Comparison of ENCODE assay signal across 8 cellular contexts in the genomic region with DNA sequence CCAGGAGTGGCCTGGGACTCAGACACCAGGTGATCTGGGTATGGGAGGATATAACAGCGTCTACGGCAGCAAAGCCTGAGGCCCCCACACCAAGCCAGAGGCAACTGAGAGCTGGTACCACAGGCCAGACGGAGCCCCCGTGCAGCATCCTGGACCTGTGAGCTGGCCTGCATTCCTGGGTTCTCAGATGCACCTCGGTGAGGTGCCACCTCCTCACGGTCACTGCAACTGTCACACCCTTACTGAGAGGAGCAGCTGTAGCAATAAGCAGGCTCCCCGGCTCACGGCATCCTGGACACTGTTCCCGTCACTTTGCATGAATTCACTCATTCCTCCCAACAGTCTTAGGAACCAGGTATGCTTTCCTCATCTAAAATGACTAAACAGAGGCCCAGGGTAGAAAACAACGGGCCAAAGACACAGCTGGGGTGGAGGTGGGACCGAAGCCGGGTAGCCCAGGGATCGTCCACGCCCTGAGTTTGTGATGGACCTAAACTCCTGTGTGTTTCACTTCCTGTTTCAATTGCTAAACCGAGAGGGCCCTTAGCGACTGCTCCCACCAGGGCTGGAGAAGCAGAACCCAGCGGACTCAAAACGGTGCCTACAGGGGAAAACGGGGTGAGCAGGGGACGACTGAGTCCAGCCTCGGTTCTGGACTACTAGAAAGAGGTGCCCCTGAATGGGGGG.
DNase-seq lines count a peak whose midpoint lies in the region; ATAC-seq and TF ChIP-seq lines count a peak whose summit lies in the region.

No MANE protein-coding gene starts in this region.

- TF ChIP-seq CTCF in HEK293 (tag by site-specific recombination; IDR thresholded peaks at IDR 0.05) (no peak), Peyer's patch (IDR thresholded peaks at IDR 0.05) (no peak), testis (IDR thresholded peaks at IDR 0.05) (no peak)

- no peak overlapping the region for H3K4me3 Mint-ChIP-seq in CD8-positive, alpha-beta memory T cell

- H3K27ac ChIP-seq in HEK293 (ENCODE audit: extremely low read depth, low read depth, low read length), result no peak overlapping the region
- peak overlapping the region; percentile 40 to 86 (median 60) for H3K27ac ChIP-seq in Peyer's patch
- H3K27ac ChIP-seq in testis, result peak overlapping the region; percentile 79 to 80
- no peak overlapping the region for H3K27ac ChIP-seq in CD8-positive, alpha-beta memory T cell (ENCODE audit: low read depth, low read length)

- peaks cover 27% of the 10 kb centered on the region for H3K4me1 ChIP-seq in HEK293 (ENCODE audit: control insufficient read depth, insufficient read depth, low read length)
- H3K4me1 ChIP-seq in Peyer's patch, result peaks cover 4 to 91% (median 11%) of the 10 kb centered on the region in 4 donors
- H3K4me1 ChIP-seq in testis, result peaks cover 78% of the 10 kb centered on the region
- H3K4me1 ChIP-seq in CD8-positive, alpha-beta memory T cell (ENCODE audit: insufficient read depth, low read length), result peaks cover 11% of the 10 kb centered on the region

- H3K27ac Mint-ChIP-seq in CD8-positive, alpha-beta memory T cell, result no peak overlapping the region

- H3K36me3 Mint-ChIP-seq in CD8-positive, alpha-beta memory T cell, result no peaks in the 10 kb centered on the region

- H3K9me3 Mint-ChIP-seq in CD8-positive, alpha-beta memory T cell, result no peaks in the 10 kb centered on the region

- H3K36me3 ChIP-seq in HEK293 (ENCODE audit: control insufficient read depth in 2 of 2, insufficient read depth in 1 of 2, low read length in 2 of 2), result peaks cover 0 to 16% of the 10 kb centered on the region in 2 experiments; a peak in 1 of 3 replicates
- H3K36me3 ChIP-seq in Peyer's patch, result no peaks in the 10 kb centered on the region
- no peaks in the 10 kb centered on the region for H3K36me3 ChIP-seq in testis (ENCODE audit: low read depth, missing control alignments)
- H3K36me3 ChIP-seq in CD8-positive, alpha-beta memory T cell (ENCODE audit: insufficient read depth, low read length), result no peaks in the 10 kb centered on the region

- TF ChIP-seq POLR2A in Peyer's patch (IDR thresholded peaks at IDR 0.05) (no peak), testis (IDR thresholded peaks at IDR 0.05) (no peak)

- intact Hi-C loops in left colon (cut with DNase I, micrococcal nuclease) (loop anchor here in 1 of 2 donors (10.0 kb wide), 1 partner anchor 83 kb away; no protein-coding TSS in a partner anchor), testis (cut with DNase I; ENCODE audit: low total_unique reads) (no loop called here)

- ATAC-seq in left colon (peak; percentile 13), GM19395 (IDR thresholded peaks at IDR 0.05; ENCODE audit: unreplicated experiment) (no peak), HG02571 (IDR thresholded peaks at IDR 0.05; ENCODE audit: unreplicated experiment) (no peak)

- 60 to 63% methylated on average over 18 to 21 of the region's 21 CpGs for WGBS in testis, 2 donors

- peaks cover 18 to 33% (median 22%) of the 10 kb centered on the region in 3 donors for H3K4me1 Mint-ChIP-seq in CD8-positive, alpha-beta memory T cell

- H3K9me3 ChIP-seq in HEK293 (ENCODE audit: control insufficient read depth, insufficient read depth, low read depth, low read length) (no peaks in the 10 kb centered on the region), Peyer's patch (no peaks in the 10 kb centered on the region), testis (no peaks in the 10 kb centered on the region)
- H3K9me3 ChIP-seq in CD8-positive, alpha-beta memory T cell (ENCODE audit: low read length), result no peaks in the 10 kb centered on the region

- H3K27me3 ChIP-seq in Peyer's patch, result no peaks in the 10 kb centered on the region
- H3K27me3 ChIP-seq in testis, result no peaks in the 10 kb centered on the region
- no peaks in the 10 kb centered on the region for H3K27me3 ChIP-seq in CD8-positive, alpha-beta memory T cell (ENCODE audit: insufficient read depth, low read length, poor library complexity, severe bottlenecking)

- peaks cover 3% of the 10 kb centered on the region in 2 donors for H3K27me3 Mint-ChIP-seq in CD8-positive, alpha-beta memory T cell

- CTCF ChIA-PET in HEK293 (lab: Yijun Ruan, JAX), result interaction anchor here (0.5 to 1.8 kb wide), 7 partner anchors 12 to 269 kb away, joined by 3 to 16 read pairs (median 3); no protein-coding TSS in a partner anchor
- CTCF ChIA-PET in CD8-positive, alpha-beta memory T cell (lab: Charles Lee), result interaction anchor here (1.2 to 1.3 kb wide), 2 partner anchors 14 to 17 kb away, joined by 3 to 4 read pairs; no protein-coding TSS in a partner anchor

- DNase-seq in Peyer's patch (no peak), left colon (no peak), testis (no peak), NCI-H1436 treated with DMSO at 0.1 percent for 48 hours (lab: John Stamatoyannopoulos, UW) (no peak)
- DNase-seq in CD8-positive, alpha-beta memory T cell, result no peak

- POLR2A ChIA-PET in HEK293 (lab: Yijun Ruan, JAX), result interaction anchor here (0.5 kb wide), 1 partner anchor 16 kb away, joined by 3 read pairs; no protein-coding TSS in a partner anchor
- POLR2A ChIA-PET in CD8-positive, alpha-beta memory T cell (lab: Charles Lee), result no interaction called here

- no peak overlapping the region for H3K4me3 ChIP-seq in HEK293 (ENCODE audit: low read depth, low read length)
- no peak overlapping the region for H3K4me3 ChIP-seq in Peyer's patch
- H3K4me3 ChIP-seq in testis, result no peak overlapping the region
- no peak overlapping the region for H3K4me3 ChIP-seq in CD8-positive, alpha-beta memory T cell (ENCODE audit: low read length)

TF ChIP-seq in HEK293, 187 proteins besides CTCF, POLR2A, EP300 and RAD21:
- TF ChIP-seq ZNF341 (tag by site-specific recombination; IDR thresholded peaks at IDR 0.05; ENCODE audit: low read depth), result 0 out of 2 replicates have a peak, but pooled peaks have one; percentile 0
- TF ChIP-seq MYNN (tag by site-specific recombination; IDR thresholded peaks at IDR 0.05; ENCODE audit: borderline replicate concordance), result no peak

Comparison
In these comparisons a context has a peak if more than half of its experiments do, and no peak if none do; other contexts are left out.
1. H3K27ac ChIP-seq: peak in Peyer's patch (4 of 4) and testis (2 of 2); none in HEK293 (single experiment) and CD8-positive, alpha-beta memory T cell (single experiment).